7 cellular contexts compared by ENCODE assay signal in genomic region chr4:83234387-83234786, GRCh38. TPM values are rescaled to one million over a fixed set of nuclear protein-coding genes. Genes with fewer than 3 reads are reported as not detected.
DNase-seq lines count a peak whose midpoint lies in the region; ATAC-seq, FAIRE-seq and TF ChIP-seq lines count a peak whose summit lies in the region.
"Not testable (repeated sequence)": the region's sequence is repeated elsewhere in the genome, so short reads cannot be mapped to it uniquely, and the experiment has no call there.

No MANE protein-coding gene starts in this region.

- not testable (repeated sequence) for H3K27me3 Mint-ChIP-seq in activated B cell treated with CpG ODN at 0.5 μM for 24 hours; activated CD8-positive, alpha-beta T cell treated with anti-CD3 and anti-CD28 coated beads for 36 hours; activated naive CD8-positive, alpha-beta T cell treated with anti-CD3 and anti-CD28 coated beads, Interleukin-2, amount 50 U/mL, for 24 hours; stimulated activated naive B cell treated with anti-CD40 and anti-IgM and Interleukin-4, amounts not matched to agents 10 μg/mL and 1 μg/mL and 100 μg/mL, for 72 hours
- H3K27me3 Mint-ChIP-seq in activated T-helper 17 cell treated with anti-CD3 and anti-CD28 coated beads, Interleukin-2, amount 50 U/mL, for 72 hours, result peaks cover 21% of the 10 kb centered on the region

- not testable (repeated sequence) for DNase-seq in GM19239 (ENCODE audit: insufficient read length, low spot score); activated B cell treated with CpG ODN at 0.5 μM for 24 hours; activated CD8-positive, alpha-beta T cell treated with anti-CD3 and anti-CD28 coated beads for 36 hours; activated naive CD4-positive, alpha-beta T cell treated with anti-CD3 and anti-CD28 coated beads, Interleukin-2, amount 50 U/mL, for 72 hours (ENCODE audit: low spot score in 2 of 2); activated naive CD8-positive, alpha-beta T cell treated with anti-CD3 and anti-CD28 coated beads, Interleukin-2, amount 50 U/mL, for 24 hours; stimulated activated naive B cell treated with anti-CD40 and anti-IgM and Interleukin-4, amounts not matched to agents 10 μg/mL and 1 μg/mL and 100 μg/mL, for 72 hours

- intact Hi-C loops in activated B cell treated with CpG ODN at 0.5 μM for 24 hours (cut with micrococcal nuclease), result not testable (repeated sequence)
- intact Hi-C loops in activated CD8-positive, alpha-beta T cell treated with anti-CD3 and anti-CD28 coated beads for 36 hours (cut with micrococcal nuclease), result loop anchor here (5.0 to 10.0 kb wide), 2 partner anchors 122 to 330 kb away; partner anchors contain the start of genes PLAC8 and THAP9

- POLR2A ChIA-PET in activated B cell treated with CpG ODN at 0.5 μM for 24 hours (lab: Charles Lee), result not testable (repeated sequence)
- POLR2A ChIA-PET in activated CD8-positive, alpha-beta T cell treated with anti-CD3 and anti-CD28 coated beads for 36 hours (lab: Charles Lee), result interaction anchor here (1.3 to 1.5 kb wide), 3 partner anchors 16 to 122 kb away, joined by 3 to 11 read pairs (median 3); no protein-coding TSS in a partner anchor

- H3K4me1 Mint-ChIP-seq in activated B cell treated with CpG ODN at 0.5 μM for 24 hours, result peaks cover 62% of the 10 kb centered on the region
- H3K4me1 Mint-ChIP-seq in activated CD8-positive, alpha-beta T cell treated with anti-CD3 and anti-CD28 coated beads for 36 hours (ENCODE audit: low read depth), result peaks cover 49% of the 10 kb centered on the region
- peaks cover 37% of the 10 kb centered on the region for H3K4me1 Mint-ChIP-seq in activated T-helper 17 cell treated with anti-CD3 and anti-CD28 coated beads, Interleukin-2, amount 50 U/mL, for 72 hours
- peaks cover 56% of the 10 kb centered on the region for H3K4me1 Mint-ChIP-seq in activated naive CD8-positive, alpha-beta T cell treated with anti-CD3 and anti-CD28 coated beads, Interleukin-2, amount 50 U/mL, for 24 hours
- peaks cover 26 to 54% of the 10 kb centered on the region in 2 donors for H3K4me1 Mint-ChIP-seq in stimulated activated naive B cell treated with anti-CD40 and anti-IgM and Interleukin-4, amounts not matched to agents 10 μg/mL and 1 μg/mL and 100 μg/mL, for 72 hours

- not testable (repeated sequence) for TF ChIP-seq CTCF in activated B cell treated with CpG ODN at 0.5 μM for 24 hours (IDR thresholded peaks at IDR 0.05); activated CD8-positive, alpha-beta T cell treated with anti-CD3 and anti-CD28 coated beads for 36 hours (IDR thresholded peaks at IDR 0.05)

- CTCF ChIA-PET in activated B cell treated with CpG ODN at 0.5 μM for 24 hours (lab: Charles Lee), result interaction anchor here (0.7 to 1.2 kb wide), 2 partner anchors 13 to 17 kb away, joined by 3 read pairs; no protein-coding TSS in a partner anchor
- CTCF ChIA-PET in activated CD8-positive, alpha-beta T cell treated with anti-CD3 and anti-CD28 coated beads for 36 hours (lab: Charles Lee), result interaction anchor here (0.7 to 3.1 kb wide), 4 partner anchors 16 to 160 kb away, joined by 3 to 16 read pairs (median 8); no protein-coding TSS in a partner anchor

- H3K27ac Mint-ChIP-seq in activated B cell treated with CpG ODN at 0.5 μM for 24 hours, result peak overlapping the region; percentile 63
- peak overlapping the region; percentile 86 for H3K27ac Mint-ChIP-seq in activated CD8-positive, alpha-beta T cell treated with anti-CD3 and anti-CD28 coated beads for 36 hours
- peak overlapping the region; percentile 74 for H3K27ac Mint-ChIP-seq in activated T-helper 17 cell treated with anti-CD3 and anti-CD28 coated beads, Interleukin-2, amount 50 U/mL, for 72 hours
- H3K27ac Mint-ChIP-seq in activated naive CD4-positive, alpha-beta T cell treated with anti-CD3 and anti-CD28 coated beads, Interleukin-2, amount 50 U/mL, for 72 hours, result peak overlapping the region; percentile 88 to 98
- H3K27ac Mint-ChIP-seq in activated naive CD8-positive, alpha-beta T cell treated with anti-CD3 and anti-CD28 coated beads, Interleukin-2, amount 50 U/mL, for 24 hours, result peak overlapping the region; percentile 91
- peak overlapping the region; percentile 42 for H3K27ac Mint-ChIP-seq in stimulated activated naive B cell treated with anti-CD40 and anti-IgM and Interleukin-4, amounts not matched to agents 10 μg/mL and 1 μg/mL and 100 μg/mL, for 72 hours

- H3K36me3 Mint-ChIP-seq in activated B cell treated with CpG ODN at 0.5 μM for 24 hours (ENCODE audit: low read depth); activated naive CD8-positive, alpha-beta T cell treated with anti-CD3 and anti-CD28 coated beads, Interleukin-2, amount 50 U/mL, for 24 hours (ENCODE audit: low read depth): not testable (repeated sequence)
- peaks cover 11% of the 10 kb centered on the region for H3K36me3 Mint-ChIP-seq in activated CD8-positive, alpha-beta T cell treated with anti-CD3 and anti-CD28 coated beads for 36 hours (ENCODE audit: low read depth)
- peaks cover 14% of the 10 kb centered on the region for H3K36me3 Mint-ChIP-seq in activated T-helper 17 cell treated with anti-CD3 and anti-CD28 coated beads, Interleukin-2, amount 50 U/mL, for 72 hours (ENCODE audit: low read depth)
- H3K36me3 Mint-ChIP-seq in activated naive CD4-positive, alpha-beta T cell treated with anti-CD3 and anti-CD28 coated beads, Interleukin-2, amount 50 U/mL, for 72 hours, result peaks cover 11 to 20% of the 10 kb centered on the region in 2 donors
- H3K36me3 Mint-ChIP-seq in stimulated activated naive B cell treated with anti-CD40 and anti-IgM and Interleukin-4, amounts not matched to agents 10 μg/mL and 1 μg/mL and 100 μg/mL, for 72 hours, result peaks cover 0 to 11% of the 10 kb centered on the region in 2 donors

- H3K4me3 Mint-ChIP-seq in activated B cell treated with CpG ODN at 0.5 μM for 24 hours; activated CD8-positive, alpha-beta T cell treated with anti-CD3 and anti-CD28 coated beads for 36 hours; activated naive CD8-positive, alpha-beta T cell treated with anti-CD3 and anti-CD28 coated beads, Interleukin-2, amount 50 U/mL, for 24 hours; stimulated activated naive B cell treated with anti-CD40 and anti-IgM and Interleukin-4, amounts not matched to agents 10 μg/mL and 1 μg/mL and 100 μg/mL, for 72 hours: not testable (repeated sequence)
- H3K4me3 Mint-ChIP-seq in activated T-helper 17 cell treated with anti-CD3 and anti-CD28 coated beads, Interleukin-2, amount 50 U/mL, for 72 hours, result peak overlapping the region; percentile 74

- not testable (repeated sequence) for H3K9me3 Mint-ChIP-seq in activated B cell treated with CpG ODN at 0.5 μM for 24 hours; activated CD8-positive, alpha-beta T cell treated with anti-CD3 and anti-CD28 coated beads for 36 hours; activated T-helper 17 cell treated with anti-CD3 and anti-CD28 coated beads, Interleukin-2, amount 50 U/mL, for 72 hours; activated naive CD4-positive, alpha-beta T cell treated with anti-CD3 and anti-CD28 coated beads, Interleukin-2, amount 50 U/mL, for 72 hours; activated naive CD8-positive, alpha-beta T cell treated with anti-CD3 and anti-CD28 coated beads, Interleukin-2, amount 50 U/mL, for 24 hours; stimulated activated naive B cell treated with anti-CD40 and anti-IgM and Interleukin-4, amounts not matched to agents 10 μg/mL and 1 μg/mL and 100 μg/mL, for 72 hours

- FAIRE-seq in GM19239 (lab: Jason Lieb, UNC), result peak; percentile 44

- not testable (repeated sequence) for ATAC-seq in activated B cell treated with CpG ODN at 0.5 μM for 24 hours (ENCODE audit: low read depth); activated CD8-positive, alpha-beta T cell treated with anti-CD3 and anti-CD28 coated beads for 36 hours; activated T-helper 17 cell treated with anti-CD3 and anti-CD28 coated beads, Interleukin-2, amount 50 U/mL, for 72 hours (replicated peaks); activated naive CD4-positive, alpha-beta T cell treated with anti-CD3 and anti-CD28 coated beads, Interleukin-2, amount 50 U/mL, for 72 hours; activated naive CD8-positive, alpha-beta T cell treated with anti-CD3 and anti-CD28 coated beads, Interleukin-2, amount 50 U/mL, for 24 hours; stimulated activated naive B cell treated with anti-CD40 and anti-IgM and Interleukin-4, amounts not matched to agents 10 μg/mL and 1 μg/mL and 100 μg/mL, for 72 hours (replicated peaks)

RNA-seq across cellular contexts. Expression of gene COQ2, which starts 50.2 kb away (rescaled TPM):
- 15.2 and 18.8 TPM in 2 replicates for total RNA-seq in activated B cell treated with CpG ODN at 0.5 μM for 24 hours
- total RNA-seq in activated CD8-positive, alpha-beta T cell treated with anti-CD3 and anti-CD28 coated beads for 36 hours, result 10 to 100 TPM; 18.3 to 20.3 TPM
- total RNA-seq in activated T-helper 17 cell treated with anti-CD3 and anti-CD28 coated beads, Interleukin-2, amount 50 U/mL, for 72 hours, result 10 to 100 TPM in 1 of 2 donors, 1 to 10 TPM in 1; 7.5 to 12.7 TPM
- total RNA-seq in activated naive CD4-positive, alpha-beta T cell treated with anti-CD3 and anti-CD28 coated beads, Interleukin-2, amount 50 U/mL, for 72 hours, result 10 to 100 TPM; 17.8 to 18.7 TPM

Comparison
In these comparisons a context has a peak if more than half of its experiments do, and no peak if none do; other contexts are left out.
1. H3K27ac Mint-ChIP-seq: peak in every context shown above with its lines; median percentile 93 in activated naive CD4-positive, alpha-beta T cell treated with anti-CD3 and anti-CD28 coated beads, Interleukin-2, amount 50 U/mL, for 72 hours; 91 in activated naive CD8-positive, alpha-beta T cell treated with anti-CD3 and anti-CD28 coated beads, Interleukin-2, amount 50 U/mL, for 24 hours; 86 in activated CD8-positive, alpha-beta T cell treated with anti-CD3 and anti-CD28 coated beads for 36 hours; 74 in activated T-helper 17 cell treated with anti-CD3 and anti-CD28 coated beads, Interleukin-2, amount 50 U/mL, for 72 hours; 63 in activated B cell treated with CpG ODN at 0.5 μM for 24 hours; 42 in stimulated activated naive B cell treated with anti-CD40 and anti-IgM and Interleukin-4, amounts not matched to agents 10 μg/mL and 1 μg/mL and 100 μg/mL, for 72 hours.